2 cellular contexts compared by ENCODE assay signal in the genomic region with DNA sequence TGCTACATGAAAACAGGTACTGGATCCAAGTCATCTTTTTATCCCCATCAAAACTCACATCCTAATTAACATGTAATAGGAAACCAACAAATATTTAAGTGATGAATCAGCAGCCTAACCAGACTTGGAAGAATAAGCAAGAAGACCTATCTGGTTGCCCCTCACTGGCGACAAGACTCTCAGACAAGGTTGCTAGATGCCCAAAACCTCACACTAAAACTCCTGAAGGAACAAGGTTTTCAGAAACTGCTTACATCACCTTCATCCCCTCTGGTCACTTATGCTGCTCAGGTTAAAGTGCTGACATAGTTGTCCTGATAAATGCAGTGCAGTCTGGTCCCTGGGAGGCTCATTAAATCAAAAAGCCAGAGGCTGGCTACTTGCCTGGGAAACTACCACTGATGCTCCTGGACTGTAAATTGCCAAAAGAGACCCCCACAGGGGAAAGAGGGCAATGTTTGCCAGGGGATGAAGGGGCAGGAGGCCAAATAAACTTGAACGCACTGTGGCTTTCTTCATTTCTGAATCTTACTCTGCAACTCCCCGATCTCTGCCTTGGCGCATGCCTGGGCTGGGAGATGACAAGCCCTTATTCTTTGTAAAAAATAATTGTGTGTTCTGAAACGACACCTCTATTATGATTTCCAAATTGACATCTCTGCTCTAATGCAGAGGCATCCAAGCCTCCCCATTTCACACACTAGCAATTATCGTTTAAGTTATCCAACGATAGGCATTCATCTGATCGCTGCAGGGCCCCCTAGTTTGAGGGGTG.
TF ChIP-seq lines count a peak whose summit lies in the region.

No MANE protein-coding gene starts in this region.

TF ChIP-seq in A549, 52 proteins besides CTCF, POLR2A, EP300 and RAD21 (continued from another document):
- TF ChIP-seq, protein P1, sequence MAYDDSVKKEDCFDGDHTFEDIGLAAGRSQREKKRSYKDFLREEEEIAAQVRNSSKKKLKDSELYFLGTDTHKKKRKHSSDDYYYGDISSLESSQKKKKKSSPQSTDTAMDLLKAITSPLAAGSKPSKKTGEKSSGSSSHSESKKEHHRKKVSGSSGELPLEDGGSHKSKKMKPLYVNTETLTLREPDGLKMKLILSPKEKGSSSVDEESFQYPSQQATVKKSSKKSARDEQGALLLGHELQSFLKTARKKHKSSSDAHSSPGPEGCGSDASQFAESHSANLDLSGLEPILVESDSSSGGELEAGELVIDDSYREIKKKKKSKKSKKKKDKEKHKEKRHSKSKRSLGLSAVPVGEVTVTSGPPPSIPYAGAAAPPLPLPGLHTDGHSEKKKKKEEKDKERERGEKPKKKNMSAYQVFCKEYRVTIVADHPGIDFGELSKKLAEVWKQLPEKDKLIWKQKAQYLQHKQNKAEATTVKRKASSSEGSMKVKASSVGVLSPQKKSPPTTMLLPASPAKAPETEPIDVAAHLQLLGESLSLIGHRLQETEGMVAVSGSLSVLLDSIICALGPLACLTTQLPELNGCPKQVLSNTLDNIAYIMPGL (CRISPR knock-in tag; IDR thresholded peaks at IDR 0.05; ENCODE audit: borderline replicate concordance), result no peak

TF ChIP-seq in HEK293, 187 proteins besides CTCF, POLR2A, EP300 and RAD21 (continued from another document):
- TF ChIP-seq, protein P2, sequence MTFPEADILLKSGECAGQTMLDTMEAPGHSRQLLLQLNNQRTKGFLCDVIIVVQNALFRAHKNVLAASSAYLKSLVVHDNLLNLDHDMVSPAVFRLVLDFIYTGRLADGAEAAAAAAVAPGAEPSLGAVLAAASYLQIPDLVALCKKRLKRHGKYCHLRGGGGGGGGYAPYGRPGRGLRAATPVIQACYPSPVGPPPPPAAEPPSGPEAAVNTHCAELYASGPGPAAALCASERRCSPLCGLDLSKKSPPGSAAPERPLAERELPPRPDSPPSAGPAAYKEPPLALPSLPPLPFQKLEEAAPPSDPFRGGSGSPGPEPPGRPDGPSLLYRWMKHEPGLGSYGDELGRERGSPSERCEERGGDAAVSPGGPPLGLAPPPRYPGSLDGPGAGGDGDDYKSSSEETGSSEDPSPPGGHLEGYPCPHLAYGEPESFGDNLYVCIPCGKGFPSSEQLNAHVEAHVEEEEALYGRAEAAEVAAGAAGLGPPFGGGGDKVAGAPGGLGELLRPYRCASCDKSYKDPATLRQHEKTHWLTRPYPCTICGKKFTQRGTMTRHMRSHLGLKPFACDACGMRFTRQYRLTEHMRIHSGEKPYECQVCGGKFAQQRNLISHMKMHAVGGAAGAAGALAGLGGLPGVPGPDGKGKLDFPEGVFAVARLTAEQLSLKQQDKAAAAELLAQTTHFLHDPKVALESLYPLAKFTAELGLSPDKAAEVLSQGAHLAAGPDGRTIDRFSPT (tag by site-specific recombination; IDR thresholded peaks at IDR 0.05), result peak; percentile 71
- TF ChIP-seq SETDB1 (IDR thresholded peaks at IDR 0.05; ENCODE audit: insufficient read length, low read length) (peak; percentile 57), ZBTB48 (tag by site-specific recombination; IDR thresholded peaks at IDR 0.05) (no peak), ZBTB1 (tag by site-specific recombination; IDR thresholded peaks at IDR 0.05) (no peak), RBAK (tag by site-specific recombination; IDR thresholded peaks at IDR 0.05) (no peak), GLIS1 (tag by site-specific recombination; IDR thresholded peaks at IDR 0.05) (peak; percentile 94), ZBTB17 (tag by site-specific recombination; IDR thresholded peaks at IDR 0.05) (peak; percentile 72), SP7 (tag by site-specific recombination; IDR thresholded peaks at IDR 0.05) (peak; percentile 72), OSR2 (tag by site-specific recombination; IDR thresholded peaks at IDR 0.05) (peak; percentile 22; the same call in 1 of the 2 replicates), KLF8 (tag by site-specific recombination; IDR thresholded peaks at IDR 0.05) (0 out of 2 replicates have a peak, but pooled peaks have one; percentile 25), PRDM10 (tag by site-specific recombination; IDR thresholded peaks at IDR 0.05) (peak; percentile 28; the same call in 1 of the 2 replicates)
- TF ChIP-seq, protein P3, sequence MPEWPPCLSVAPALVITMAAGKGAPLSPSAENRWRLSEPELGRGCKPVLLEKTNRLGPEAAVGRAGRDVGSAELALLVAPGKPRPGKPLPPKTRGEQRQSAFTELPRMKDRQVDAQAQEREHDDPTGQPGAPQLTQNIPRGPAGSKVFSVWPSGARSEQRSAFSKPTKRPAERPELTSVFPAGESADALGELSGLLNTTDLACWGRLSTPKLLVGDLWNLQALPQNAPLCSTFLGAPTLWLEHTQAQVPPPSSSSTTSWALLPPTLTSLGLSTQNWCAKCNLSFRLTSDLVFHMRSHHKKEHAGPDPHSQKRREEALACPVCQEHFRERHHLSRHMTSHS (tag by site-specific recombination; IDR thresholded peaks at IDR 0.05), result no peak
TF ChIP-seq in HEK293: peak in this region for 12.
